In the genomic region with DNA sequence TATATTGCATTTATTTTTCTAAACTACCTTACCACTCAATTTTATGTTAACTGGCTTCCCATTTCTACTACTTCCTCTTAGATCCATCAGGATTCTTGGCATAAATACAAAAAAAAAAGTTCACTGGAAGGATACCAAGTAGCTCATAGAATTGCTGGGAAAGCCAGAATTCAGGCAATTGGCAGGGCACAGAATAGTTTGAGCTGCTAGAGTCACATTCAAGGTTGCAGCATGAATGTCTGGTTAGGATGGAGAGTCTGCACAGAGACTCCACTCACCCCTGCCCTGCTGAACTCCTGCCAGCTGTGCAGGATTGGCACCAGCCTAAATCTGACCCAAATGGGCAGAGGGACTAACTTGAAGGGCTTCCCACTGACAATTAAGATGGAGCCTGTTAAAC, we compare ENCODE assay signal across 2 cellular contexts.
A peak's percentile ranks its signal among the peaks of the same experiment; 100 is the strongest.
TF ChIP-seq lines count a peak whose summit lies in the region.

No MANE protein-coding gene starts in this region.

TF ChIP-seq in liver, 16 proteins besides CTCF, POLR2A, EP300 and RAD21:
- TF ChIP-seq YY1 (IDR thresholded peaks at IDR 0.05) (peak; percentile 29), HNF4G (IDR thresholded peaks at IDR 0.05) (no peak), RXRA (IDR thresholded peaks at IDR 0.05) (peak; percentile 52 to 60), FOXA1 (IDR thresholded peaks at IDR 0.05) (no peak), SP1 (IDR thresholded peaks at IDR 0.05) (peak; percentile 41), HNF4A (conservative IDR thresholded peaks at IDR 0.05) (peak; percentile 43 to 50)
- TF ChIP-seq, protein P1, sequence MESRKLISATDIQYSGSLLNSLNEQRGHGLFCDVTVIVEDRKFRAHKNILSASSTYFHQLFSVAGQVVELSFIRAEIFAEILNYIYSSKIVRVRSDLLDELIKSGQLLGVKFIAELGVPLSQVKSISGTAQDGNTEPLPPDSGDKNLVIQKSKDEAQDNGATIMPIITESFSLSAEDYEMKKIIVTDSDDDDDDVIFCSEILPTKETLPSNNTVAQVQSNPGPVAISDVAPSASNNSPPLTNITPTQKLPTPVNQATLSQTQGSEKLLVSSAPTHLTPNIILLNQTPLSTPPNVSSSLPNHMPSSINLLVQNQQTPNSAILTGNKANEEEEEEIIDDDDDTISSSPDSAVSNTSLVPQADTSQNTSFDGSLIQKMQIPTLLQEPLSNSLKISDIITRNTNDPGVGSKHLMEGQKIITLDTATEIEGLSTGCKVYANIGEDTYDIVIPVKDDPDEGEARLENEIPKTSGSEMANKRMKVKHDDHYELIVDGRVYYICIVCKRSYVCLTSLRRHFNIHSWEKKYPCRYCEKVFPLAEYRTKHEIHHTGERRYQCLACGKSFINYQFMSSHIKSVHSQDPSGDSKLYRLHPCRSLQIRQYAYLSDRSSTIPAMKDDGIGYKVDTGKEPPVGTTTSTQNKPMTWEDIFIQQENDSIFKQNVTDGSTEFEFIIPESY (IDR thresholded peaks at IDR 0.05), result peak; percentile 15

TF ChIP-seq in HepG2, 621 proteins besides CTCF, POLR2A, EP300 and RAD21:
- TF ChIP-seq ZBTB38 (CRISPR knock-in tag; IDR thresholded peaks at IDR 0.05) (no peak), KLF12 (CRISPR knock-in tag; IDR thresholded peaks at IDR 0.05; ENCODE audit: borderline replicate concordance) (no peak), JARID2 (CRISPR knock-in tag; IDR thresholded peaks at IDR 0.05; ENCODE audit: insufficient replicate concordance) (no peak), PCBP2 (optimal IDR thresholded peaks at IDR 0.05; ENCODE audit: low read depth, low read length, poor library complexity, severe bottlenecking) (no peak), ZNF672 (CRISPR knock-in tag; IDR thresholded peaks at IDR 0.05) (no peak), SPEN (CRISPR knock-in tag; IDR thresholded peaks at IDR 0.05; ENCODE audit: low read depth) (no peak), DPF2 (CRISPR knock-in tag; IDR thresholded peaks at IDR 0.05; ENCODE audit: borderline replicate concordance, low read depth) (no peak), ZKSCAN8 (CRISPR knock-in tag; IDR thresholded peaks at IDR 0.05; ENCODE audit: borderline replicate concordance) (no peak), ZNF343 (CRISPR knock-in tag; IDR thresholded peaks at IDR 0.05) (no peak), ZNF468 (CRISPR knock-in tag; IDR thresholded peaks at IDR 0.05) (no peak), ZNF615 (CRISPR knock-in tag; IDR thresholded peaks at IDR 0.05; ENCODE audit: borderline replicate concordance) (no peak), ASH2L (IDR thresholded peaks at IDR 0.05; ENCODE audit: insufficient read length, low read depth, low read length) (no peak), HNRNPLL (IDR thresholded peaks at IDR 0.05; ENCODE audit: low read depth, low read length, poor library complexity, severe bottlenecking) (no peak), ZSCAN12 (CRISPR knock-in tag; IDR thresholded peaks at IDR 0.05) (no peak), PHB2 (IDR thresholded peaks at IDR 0.05; ENCODE audit: partially characterized antibody) (no peak), NFE2L1 (CRISPR knock-in tag; IDR thresholded peaks at IDR 0.05; ENCODE audit: borderline replicate concordance) (no peak), EEA1 (CRISPR knock-in tag; IDR thresholded peaks at IDR 0.05; ENCODE audit: borderline replicate concordance) (no peak)
- TF ChIP-seq, protein P2, sequence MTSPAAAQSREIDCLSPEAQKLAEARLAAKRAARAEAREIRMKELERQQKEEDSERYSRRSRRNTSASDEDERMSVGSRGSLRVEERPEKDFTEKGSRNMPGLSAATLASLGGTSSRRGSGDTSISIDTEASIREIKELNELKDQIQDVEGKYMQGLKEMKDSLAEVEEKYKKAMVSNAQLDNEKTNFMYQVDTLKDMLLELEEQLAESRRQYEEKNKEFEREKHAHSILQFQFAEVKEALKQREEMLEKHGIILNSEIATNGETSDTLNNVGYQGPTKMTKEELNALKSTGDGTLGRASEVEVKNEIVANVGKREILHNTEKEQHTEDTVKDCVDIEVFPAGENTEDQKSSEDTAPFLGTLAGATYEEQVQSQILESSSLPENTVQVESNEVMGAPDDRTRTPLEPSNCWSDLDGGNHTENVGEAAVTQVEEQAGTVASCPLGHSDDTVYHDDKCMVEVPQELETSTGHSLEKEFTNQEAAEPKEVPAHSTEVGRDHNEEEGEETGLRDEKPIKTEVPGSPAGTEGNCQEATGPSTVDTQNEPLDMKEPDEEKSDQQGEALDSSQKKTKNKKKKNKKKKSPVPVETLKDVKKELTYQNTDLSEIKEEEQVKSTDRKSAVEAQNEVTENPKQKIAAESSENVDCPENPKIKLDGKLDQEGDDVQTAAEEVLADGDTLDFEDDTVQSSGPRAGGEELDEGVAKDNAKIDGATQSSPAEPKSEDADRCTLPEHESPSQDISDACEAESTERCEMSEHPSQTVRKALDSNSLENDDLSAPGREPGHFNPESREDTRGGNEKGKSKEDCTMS (CRISPR knock-in tag; conservative IDR thresholded peaks at IDR 0.05), result no peak
- TF ChIP-seq, protein P3, sequence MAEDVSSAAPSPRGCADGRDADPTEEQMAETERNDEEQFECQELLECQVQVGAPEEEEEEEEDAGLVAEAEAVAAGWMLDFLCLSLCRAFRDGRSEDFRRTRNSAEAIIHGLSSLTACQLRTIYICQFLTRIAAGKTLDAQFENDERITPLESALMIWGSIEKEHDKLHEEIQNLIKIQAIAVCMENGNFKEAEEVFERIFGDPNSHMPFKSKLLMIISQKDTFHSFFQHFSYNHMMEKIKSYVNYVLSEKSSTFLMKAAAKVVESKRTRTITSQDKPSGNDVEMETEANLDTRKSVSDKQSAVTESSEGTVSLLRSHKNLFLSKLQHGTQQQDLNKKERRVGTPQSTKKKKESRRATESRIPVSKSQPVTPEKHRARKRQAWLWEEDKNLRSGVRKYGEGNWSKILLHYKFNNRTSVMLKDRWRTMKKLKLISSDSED (CRISPR knock-in tag; IDR thresholded peaks at IDR 0.05), result no peak
- TF ChIP-seq, protein P4, sequence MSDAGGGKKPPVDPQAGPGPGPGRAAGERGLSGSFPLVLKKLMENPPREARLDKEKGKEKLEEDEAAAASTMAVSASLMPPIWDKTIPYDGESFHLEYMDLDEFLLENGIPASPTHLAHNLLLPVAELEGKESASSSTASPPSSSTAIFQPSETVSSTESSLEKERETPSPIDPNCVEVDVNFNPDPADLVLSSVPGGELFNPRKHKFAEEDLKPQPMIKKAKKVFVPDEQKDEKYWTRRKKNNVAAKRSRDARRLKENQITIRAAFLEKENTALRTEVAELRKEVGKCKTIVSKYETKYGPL (CRISPR knock-in tag; IDR thresholded peaks at IDR 0.05), result no peak
